Comparison of ENCODE assay signal across 14 cellular contexts in genomic region chr17:44523672-44523972, GRCh38. TPM values are rescaled to one million over a fixed set of nuclear protein-coding genes. Genes with fewer than 3 reads are reported as not detected.
DNase-seq lines count a peak whose midpoint lies in the region; ATAC-seq, FAIRE-seq and TF ChIP-seq lines count a peak whose summit lies in the region.
"Had no signal": no experiment of that assay in that cellular context is flagged by ENCODE, and none has a peak within 500 bp of the region (broad histone marks: within the 10 kb centered on the region; RNA-seq: fewer than 3 reads in every experiment).

No MANE protein-coding gene starts in this region.

- H3K9me3 ChIP-seq in A549, result 0 out of 3 replicates have a peak, but pooled peaks cover 6% of the 10 kb centered on the region
- peaks cover 9% of the 10 kb centered on the region for H3K9me3 ChIP-seq in OCI-LY7 (ENCODE audit: low read length)
- no peaks in the 10 kb centered on the region for H3K9me3 ChIP-seq in endothelial cell of umbilical vein (replicated peaks; ENCODE audit: control insufficient read depth, insufficient read depth, low read length)
- H3K9me3 ChIP-seq in A673 (ENCODE audit: low read depth, low read length, poor library complexity, severe bottlenecking), result no peaks in the 10 kb centered on the region

- peaks cover 36% of the 10 kb centered on the region for H3K9me3 Mint-ChIP-seq in GM23338
- H3K9me3 Mint-ChIP-seq: CD4-positive, alpha-beta T cell had no signal

- H3K36me3 Mint-ChIP-seq in GM23338 (ENCODE audit: low read depth), result peaks cover 14% of the 10 kb centered on the region

- no peaks in the 10 kb centered on the region for H3K36me3 ChIP-seq in GM23338 (ENCODE audit: insufficient read depth)
- H3K36me3 ChIP-seq in OCI-LY7 (ENCODE audit: insufficient read depth, low read length), result no peaks in the 10 kb centered on the region
- no peaks in the 10 kb centered on the region for H3K36me3 ChIP-seq in endothelial cell of umbilical vein (ENCODE audit: control insufficient read depth in 2 of 2, extremely low read depth in 1 of 2, insufficient read depth in 2 of 2, low read length in 2 of 2)
- H3K36me3 ChIP-seq in A673 (ENCODE audit: insufficient read depth, low read length, poor library complexity, severe bottlenecking), result no peaks in the 10 kb centered on the region
- H3K36me3 ChIP-seq: HAP-1 had no signal

- H3K4me3 ChIP-seq in A549 (no peak overlapping the region), GM23338 (no peak overlapping the region), OCI-LY7 (ENCODE audit: low read depth, low read length, poor library complexity, severe bottlenecking) (no peak overlapping the region), endothelial cell of umbilical vein (replicated peaks in 1 of 3; ENCODE audit: insufficient read depth in 1 of 3, low read depth in 1 of 3, low read length in 3 of 3) (no peak overlapping the region), A673 (ENCODE audit: low read depth, low read length, poor library complexity, severe bottlenecking) (no peak overlapping the region)
- H3K4me3 ChIP-seq: HAP-1, SK-N-MC had no signal

- TF ChIP-seq CTCF in A549 (IDR thresholded peaks at IDR 0.05) (no peak), GM23338 (conservative IDR thresholded peaks at IDR 0.05; ENCODE audit: low read depth in 2 of 2) (no peak), OCI-LY7 (conservative IDR thresholded peaks at IDR 0.05; ENCODE audit: low read length) (no peak), endothelial cell of umbilical vein (IDR thresholded peaks at IDR 0.05; ENCODE audit: extremely low read depth in 1 of 2, insufficient read depth in 1 of 2, low read depth in 1 of 2, low read length in 2 of 2) (no peak), A673 (conservative IDR thresholded peaks at IDR 0.05; ENCODE audit: low read depth, low read length) (no peak)

- 49% methylated on average over 3 of the region's 3 CpGs for whole genome bisulfite sequencing in A549 (ENCODE audit: missing lambda C conversion rate)

- H4K20me1 ChIP-seq in GM23338 (replicated peaks; ENCODE audit: insufficient read depth) (no peaks in the 10 kb centered on the region), OCI-LY7 (ENCODE audit: insufficient read depth, low read length) (no peaks in the 10 kb centered on the region), endothelial cell of umbilical vein (replicated peaks; ENCODE audit: control insufficient read depth, extremely low read depth, insufficient read depth, low read length) (no peaks in the 10 kb centered on the region)

- no peak overlapping the region for H3K9ac ChIP-seq in endothelial cell of umbilical vein (replicated peaks; ENCODE audit: extremely low read depth, insufficient read depth, low read length)

- no peak for TF ChIP-seq EP300 in A549 (IDR thresholded peaks at IDR 0.05)

- H3K79me2 ChIP-seq in GM23338 (replicated peaks; ENCODE audit: insufficient read depth) (no peaks in the 10 kb centered on the region), OCI-LY7 (ENCODE audit: insufficient read depth, low read depth, low read length) (no peaks in the 10 kb centered on the region), endothelial cell of umbilical vein (ENCODE audit: control insufficient read depth, insufficient read depth, low read length) (no peaks in the 10 kb centered on the region)

- peak overlapping the region in 1 of 2 experiments; percentile 10; a peak in 1 of 6 replicates for H3K27ac ChIP-seq in A549
- H3K27ac ChIP-seq in GM23338 (ENCODE audit: low read depth), result no peak overlapping the region
- H3K27ac ChIP-seq in OCI-LY7 (ENCODE audit: low read depth, low read length, poor library complexity, severe bottlenecking), result no peak overlapping the region
- no peak overlapping the region for H3K27ac ChIP-seq in endothelial cell of umbilical vein (ENCODE audit: insufficient read depth, low read depth, low read length)
- no peak overlapping the region for H3K27ac ChIP-seq in A673 (ENCODE audit: low read depth, low read length, poor library complexity, severe bottlenecking)
- H3K27ac ChIP-seq: SK-N-MC had no signal

- no peak for FAIRE-seq in A549 (lab: Jason Lieb, UNC)
- no peak for FAIRE-seq in endothelial cell of umbilical vein (lab: Jason Lieb, UNC)

- peak overlapping the region; percentile 38; the same call in 2 of the 3 replicates for H3K4me2 ChIP-seq in A549
- no peak overlapping the region for H3K4me2 ChIP-seq in GM23338
- H3K4me2 ChIP-seq in OCI-LY7 (ENCODE audit: low read length), result peak overlapping the region; percentile 41
- no peak overlapping the region for H3K4me2 ChIP-seq in endothelial cell of umbilical vein (ENCODE audit: insufficient read depth, low read length)

- no peaks in the 10 kb centered on the region for H3K27me3 ChIP-seq in GM23338 (ENCODE audit: insufficient read depth)
- no peaks in the 10 kb centered on the region for H3K27me3 ChIP-seq in endothelial cell of umbilical vein (ENCODE audit: control insufficient read depth in 2 of 2, insufficient read depth in 2 of 2, low read length in 2 of 2)
- H3K27me3 ChIP-seq in A673 (replicated peaks; ENCODE audit: insufficient read depth, low read depth, low read length, poor library complexity), result no peaks in the 10 kb centered on the region

- CTCF ChIA-PET in A549 (lab: Yijun Ruan, JAX) (interaction anchor here (0.6 to 4.4 kb wide), 71 partner anchors 9 to 577 kb away, joined by 3 to 64 read pairs (median 4); partner anchors contain the start of genes GPATCH8 and MEIOC), OCI-LY7 (lab: Charles Lee; ENCODE audit: unreplicated experiment) (no interaction called here), endothelial cell of umbilical vein (lab: Charles Lee) (interaction anchor here (0.5 to 2.5 kb wide), 98 partner anchors 9 to 678 kb away, joined by 3 to 86 read pairs (median 4); partner anchors contain the start of genes DBF4B, FAM171A2, FZD2 and GPATCH8), A673 (lab: Charles Lee) (interaction anchor here (0.6 to 1.4 kb wide), 5 partner anchors 10 to 225 kb away, joined by 3 to 5 read pairs (median 4); partner anchors contain the start of gene FAM171A2)

- peak in 1 of 2 experiments; percentile 52; a peak in 3 of 6 replicates for ATAC-seq in A549
- ATAC-seq in GM23338, result no peak
- ATAC-seq in HG03175 (IDR thresholded peaks at IDR 0.05; ENCODE audit: unreplicated experiment), result no peak
- no peak for ATAC-seq in GM21367 (IDR thresholded peaks at IDR 0.05; ENCODE audit: unreplicated experiment)
- ATAC-seq: T-helper 17 cell had no signal

- dilution Hi-C loops in endothelial cell of umbilical vein (cut with MboI; ENCODE audit: extremely low pct_ligation_motif_present, low sequenced_read_pairs), result no loop called here

- TF ChIP-seq POLR2A in A549 (IDR thresholded peaks at IDR 0.05; ENCODE audit: low read length) (no peak), endothelial cell of umbilical vein (IDR thresholded peaks at IDR 0.05; ENCODE audit: low read depth, low read length) (no peak)

- H3F3A ChIP-seq in GM23338 (replicated peaks; ENCODE audit: low read depth), result 0 out of 2 replicates have a peak, but pooled peaks cover 2% of the 10 kb centered on the region

- H3K9me2 ChIP-seq in GM23338 (ENCODE audit: insufficient read depth) (no peaks in the 10 kb centered on the region), OCI-LY7 (ENCODE audit: insufficient read depth, low read length) (no peaks in the 10 kb centered on the region)

- H3K27me3 Mint-ChIP-seq in GM23338 (ENCODE audit: insufficient read depth, low read depth, poor library complexity), result peaks cover 3% of the 10 kb centered on the region

- DNase-seq in A549 (ENCODE audit: low read depth in 1 of 2, low spot score in 1 of 2) (no peak), GM23338 (ENCODE audit: low spot score) (no peak), OCI-LY7 (ENCODE audit: low spot score) (no peak), endothelial cell of umbilical vein (ENCODE audit: low read depth, low spot score) (no peak), NCI-H1694 (lab: John Stamatoyannopoulos, UW) (no peak), A673 (ENCODE audit: low spot score) (no peak)
- DNase-seq: NCI-H1105 had no signal

- peak overlapping the region; percentile 94; the same call in 1 of the 2 replicates for H2AFZ ChIP-seq in GM23338
- peak overlapping the region; percentile 90 for H2AFZ ChIP-seq in OCI-LY7 (ENCODE audit: low read length)
- peak overlapping the region; percentile 68 for H2AFZ ChIP-seq in endothelial cell of umbilical vein (ENCODE audit: low read depth, low read length)

- no peak for TF ChIP-seq RAD21 in A549 (conservative IDR thresholded peaks at IDR 0.05 in 1 of 2, IDR thresholded peaks at IDR 0.05 in 1 of 2)

- no peaks in the 10 kb centered on the region for H3K4me1 ChIP-seq in A549
- H3K4me1 ChIP-seq in GM23338 (ENCODE audit: insufficient read depth), result no peaks in the 10 kb centered on the region
- peaks cover 7% of the 10 kb centered on the region for H3K4me1 ChIP-seq in OCI-LY7 (ENCODE audit: insufficient read depth, low read length, poor library complexity, severe bottlenecking)
- H3K4me1 ChIP-seq in endothelial cell of umbilical vein (ENCODE audit: control insufficient read depth, extremely low read depth, insufficient read depth, low read length), result no peaks in the 10 kb centered on the region
- no peaks in the 10 kb centered on the region for H3K4me1 ChIP-seq in A673 (ENCODE audit: insufficient read depth, low read length, poor library complexity, severe bottlenecking)
- H3K4me1 ChIP-seq: HAP-1 had no signal

- H3K27ac Mint-ChIP-seq in GM23338, result no peak overlapping the region
- H3K27ac Mint-ChIP-seq: B cell; CD4-positive, alpha-beta T cell; T-helper 17 cell had no signal

- BruUV-seq in OCI-LY7 (replicated peaks; lab: Mats Ljungman, UMichigan), result no TSS peak
- no TSS peak for BruUV-seq in endothelial cell of umbilical vein (replicated peaks; lab: Mats Ljungman, UMichigan)
- BruUV-seq in A673 (replicated peaks; lab: Mats Ljungman, UMichigan), result no TSS peak

- H3K9me1 ChIP-seq in endothelial cell of umbilical vein (replicated peaks; ENCODE audit: control insufficient read depth, extremely low read depth, insufficient read depth, low read length), result no peaks in the 10 kb centered on the region

- no peak overlapping the region for H3K4me3 Mint-ChIP-seq in GM23338
- H3K4me3 Mint-ChIP-seq: B cell; CD4-positive, alpha-beta T cell; T-helper 17 cell had no signal

- intact Hi-C loops in OCI-LY7 (cut with micrococcal nuclease; ENCODE audit: unreplicated experiment), result loop anchor here (1.0 kb wide), 1 partner anchor 123 kb away; no protein-coding TSS in a partner anchor
- intact Hi-C loops in endothelial cell of umbilical vein (cut with micrococcal nuclease), result loop anchor here (1.0 kb wide), 2 partner anchors 123 to 313 kb away; no protein-coding TSS in a partner anchor
- intact Hi-C loops in A673 (cut with micrococcal nuclease; ENCODE audit: unreplicated experiment), result no loop called here

- H3K4me1 Mint-ChIP-seq in GM23338, result no peaks in the 10 kb centered on the region
- H3K4me1 Mint-ChIP-seq: B cell, T-helper 17 cell had no signal

- POLR2A ChIA-PET in A549 (lab: Yijun Ruan, JAX) (interaction anchor here (0.8 to 1.8 kb wide), 3 partner anchors 20 to 178 kb away, joined by 3 to 11 read pairs (median 9); partner anchors contain the start of genes FZD2 and GPATCH8), OCI-LY7 (lab: Charles Lee) (interaction anchor here (0.8 to 1.2 kb wide), 2 partner anchors 17 to 93 kb away, joined by 3 to 5 read pairs; no protein-coding TSS in a partner anchor), endothelial cell of umbilical vein (lab: Charles Lee) (no interaction called here), A673 (lab: Charles Lee; ENCODE audit: low non-redundant PET) (no interaction called here)

RNA-seq across cellular contexts. Expression of gene GPATCH8, which starts 20.4 kb away (rescaled TPM):
- polyA plus RNA-seq in A549 (2011; rRNA removed) (24.9 and 27.3 TPM in 2 replicates), A549 (2017; fragmentation: RNase III; extraction: RNeasy Plus Mini Kit Qiagen cat#74134 plus additional on column Dnase treatment) (20.6 to 21.7 TPM (median 21.7 TPM) in 3 replicates), GM23338 (2016; fragmentation: Nextera tagmentation; extraction: Ambion mirVana) (59.7 and 76.5 TPM in 2 replicates), endothelial cell of umbilical vein (12.6 and 14.6 TPM in 2 replicates)
- 10.2 and 11.2 TPM in 2 replicates for polyA plus RNA-seq in A549 (2012; cell fraction: cytosol; rRNA removed)
- 28.3 and 30.8 TPM in 2 replicates for polyA plus RNA-seq in A549 (2012; cell fraction: nucleus; rRNA removed)
- polyA minus RNA-seq in A549 (2011; rRNA and poly(A)+ RNA removed), result 24.0 and 25.0 TPM in 2 replicates
- total RNA-seq in GM23338 (2014; rRNA removed; shearing (Covaris generic)), result 44.4 and 52.2 TPM in 2 replicates
- total RNA-seq in OCI-LY7 (2014; rRNA removed; shearing (Covaris generic)), result 24.5 and 24.7 TPM in 2 replicates
- total RNA-seq in OCI-LY7 (2022) (59.1 and 61.1 TPM in 2 replicates), endothelial cell of umbilical vein (35.3 and 39.1 TPM in 2 replicates), A673 (2021) (32.9 and 33.8 TPM in 2 replicates)
- 9.9 and 11.1 TPM in 2 replicates for polyA plus RNA-seq in endothelial cell of umbilical vein (2011; cell fraction: cytosol; rRNA removed)
- 27.0 and 30.5 TPM in 2 replicates for polyA plus RNA-seq in endothelial cell of umbilical vein (2011; cell fraction: nucleus; rRNA removed)
- polyA plus RNA-seq in endothelial cell of umbilical vein (2012), result 19.8 TPM in 2 replicates
- polyA minus RNA-seq in endothelial cell of umbilical vein, result 23.9 and 27.1 TPM in 2 replicates
- 7.3 TPM for polyA minus RNA-seq in endothelial cell of umbilical vein (2011; cell fraction: cytosol; rRNA and poly(A)+ RNA removed)
- polyA minus RNA-seq in endothelial cell of umbilical vein (2011; cell fraction: nucleus; rRNA and poly(A)+ RNA removed), result 32.7 and 41.9 TPM in 2 replicates

RNA-seq across cellular contexts. Expression of gene FZD2, which starts 33.7 kb away (rescaled TPM):
- polyA plus RNA-seq in A549 (2011; rRNA removed) (25.8 and 26.9 TPM in 2 replicates), A549 (2017; fragmentation: RNase III; extraction: RNeasy Plus Mini Kit Qiagen cat#74134 plus additional on column Dnase treatment) (42.0 to 62.4 TPM (median 54.9 TPM) in 3 replicates), GM23338 (2016; fragmentation: Nextera tagmentation; extraction: Ambion mirVana) (6.1 and 6.2 TPM in 2 replicates), endothelial cell of umbilical vein (14.0 and 18.2 TPM in 2 replicates)
- 61.7 and 106 TPM in 2 replicates for polyA plus RNA-seq in A549 (2012; cell fraction: cytosol; rRNA removed)
- 144 and 234 TPM in 2 replicates for polyA plus RNA-seq in A549 (2012; cell fraction: nucleus; rRNA removed)
- 33.1 and 61.1 TPM in 2 replicates for polyA minus RNA-seq in A549 (2011; rRNA and poly(A)+ RNA removed)
- 7.6 and 14.8 TPM in 2 replicates for total RNA-seq in GM23338 (2014; rRNA removed; shearing (Covaris generic))
- 3.7 and 4.4 TPM in 2 replicates for total RNA-seq in OCI-LY7 (2014; rRNA removed; shearing (Covaris generic))
- total RNA-seq in OCI-LY7 (2022) (9.2 and 10.9 TPM in 2 replicates), endothelial cell of umbilical vein (4.4 and 5.8 TPM in 2 replicates), A673 (2021) (23.5 and 23.7 TPM in 2 replicates)
- 4.5 and 6.0 TPM in 2 replicates for polyA plus RNA-seq in endothelial cell of umbilical vein (2011; cell fraction: cytosol; rRNA removed)
- polyA plus RNA-seq in endothelial cell of umbilical vein (2011; cell fraction: nucleus; rRNA removed), result 2.4 and 3.5 TPM in 2 replicates
- polyA plus RNA-seq in endothelial cell of umbilical vein (2012), result 3.1 and 4.9 TPM in 2 replicates
- 8.4 and 11.1 TPM in 2 replicates for polyA minus RNA-seq in endothelial cell of umbilical vein
- polyA minus RNA-seq in endothelial cell of umbilical vein (2011; cell fraction: cytosol; rRNA and poly(A)+ RNA removed), result 17.3 TPM
- polyA minus RNA-seq in endothelial cell of umbilical vein (2011; cell fraction: nucleus; rRNA and poly(A)+ RNA removed), result 2.1 and 3.4 TPM in 2 replicates
- total RNA-seq: CD4-positive, alpha-beta T cell had no signal

Comparison
In these comparisons a context has a peak if more than half of its experiments do, and no peak if none do; other contexts are left out.
1. H3K4me2 ChIP-seq: peak in A549 (single experiment) and OCI-LY7 (single experiment); none in GM23338 (single experiment) and endothelial cell of umbilical vein (single experiment).
2. POLR2A ChIA-PET loops: an anchor here in A549 (0.8 to 1.8 kb wide) and OCI-LY7 (0.8 to 1.2 kb wide); none called in endothelial cell of umbilical vein and A673.
3. Peak in every context shown above with its lines, with median percentiles within 50 percentile points of each other: H2AFZ ChIP-seq.